23 cellular contexts compared by ENCODE assay signal in the genomic region with DNA sequence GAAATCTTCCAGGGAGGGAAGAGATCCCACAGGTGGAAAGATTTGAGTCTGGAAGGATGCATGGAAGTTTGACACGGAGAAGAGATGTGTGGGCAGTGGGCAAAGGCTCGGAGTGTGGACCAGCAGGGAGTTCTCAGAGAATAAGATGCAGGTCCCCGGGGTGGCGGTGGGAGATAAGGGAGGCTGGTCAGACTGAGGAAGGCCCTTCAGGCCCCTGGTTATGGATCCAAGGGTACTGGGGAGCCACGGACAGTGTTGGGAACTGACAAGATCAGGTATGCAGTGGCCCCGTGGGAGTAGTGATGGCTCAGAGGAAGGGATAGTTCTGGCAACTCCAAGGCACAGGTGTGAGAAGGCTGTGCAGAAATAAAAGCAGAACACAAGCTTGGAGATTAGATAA. TPM values are rescaled to one million over a fixed set of nuclear protein-coding genes. Genes with fewer than 3 reads are reported as not detected.
"Had no signal": no experiment of that assay in that cellular context is flagged by ENCODE, and none has a peak within 500 bp of the region (broad histone marks: within the 10 kb centered on the region; RNA-seq: fewer than 3 reads in every experiment).

No MANE protein-coding gene starts in this region.

- H3K4me3 ChIP-seq: lung, thoracic aorta, upper lobe of left lung had no signal

- H3K9me3 Mint-ChIP-seq: activated T-helper 2 cell treated with anti-CD3 and anti-CD28 coated beads, Interferon-gamma antibody, Interleukin-2, Interleukin-4, amounts not matched to agents 10 μg/mL and 5 μg/mL and 100 μg/mL, durations not matched to agents 14 hours and 24 hours and 36 hours; naive thymus-derived CD8-positive, alpha-beta T cell had no signal

- H3K27ac Mint-ChIP-seq: activated CD8-positive, alpha-beta T cell treated with anti-CD3 and anti-CD28 coated beads, Interleukin-2, amount 10 ng/mL, durations not matched to agents 7 days and 5 days; activated T-helper 2 cell treated with anti-CD3 and anti-CD28 coated beads, Interferon-gamma antibody, Interleukin-2, Interleukin-4, amounts not matched to agents 10 μg/mL and 5 μg/mL and 100 μg/mL, durations not matched to agents 14 hours and 24 hours and 36 hours had no signal

- H3K4me3 Mint-ChIP-seq: activated CD8-positive, alpha-beta T cell treated with anti-CD3 and anti-CD28 coated beads, Interleukin-2, amount 10 ng/mL, durations not matched to agents 7 days and 5 days had no signal

- H3K36me3 ChIP-seq: thoracic aorta, upper lobe of left lung, WERI-Rb-1 had no signal

- H3K27ac ChIP-seq: thoracic aorta, upper lobe of left lung, WERI-Rb-1 had no signal

- DNase-seq: activated CD4-positive, alpha-beta T cell treated with anti-CD3 and anti-CD28 coated beads for 1 hour; activated CD4-positive, alpha-beta T cell treated with anti-CD3 and anti-CD28 coated beads, Interleukin-2, amount 50 U/mL, for 1 hour; activated CD8-positive, alpha-beta T cell treated with anti-CD3 and anti-CD28 coated beads, Interleukin-2, amount 10 ng/mL, durations not matched to agents 7 days and 5 days; activated naive CD4-positive, alpha-beta T cell; activated T-cell treated with anti-CD3 and anti-CD28 coated beads, Interleukin-2, amount 50 U/mL, for 1 hour; amygdala; cortex of kidney; kidney; naive thymus-derived CD8-positive, alpha-beta T cell; nucleus accumbens; retina; stimulated activated CD4-positive, alpha-beta T cell treated with anti-CD3 and anti-CD28 coated beads, Interleukin-2, amount 100 ng/mL, for 48 hours; stimulated activated CD8-positive, alpha-beta memory T cell treated with anti-CD3 and anti-CD28 coated beads, Interleukin-4, amount 100 ng/mL, for 48 hours; stimulated activated naive CD4-positive, alpha-beta T cell treated with Interleukin-2 at 50 U/mL for 16 hours; T-helper 1 cell; upper lobe of left lung; WERI-Rb-1 had no signal

- H3K9me3 ChIP-seq: thoracic aorta, upper lobe of left lung had no signal

- ATAC-seq: activated CD8-positive, alpha-beta T cell treated with anti-CD3 and anti-CD28 coated beads, Interleukin-2, amount 10 ng/mL, durations not matched to agents 7 days and 5 days; naive thymus-derived CD8-positive, alpha-beta T cell had no signal

RNA-seq across cellular contexts. Expression of a gene that starts 2.5 kb away (rescaled TPM):
- total RNA-seq: fibroblast of villous mesenchyme, posterior vena cava had no signal

RNA-seq across cellular contexts. Expression of a gene that starts 35.3 kb away (rescaled TPM):
- total RNA-seq: epithelial cell of proximal tubule, posterior vena cava, thoracic aorta had no signal
